Comparison of ENCODE assay signal across 1 cellular context in the genomic region with DNA sequence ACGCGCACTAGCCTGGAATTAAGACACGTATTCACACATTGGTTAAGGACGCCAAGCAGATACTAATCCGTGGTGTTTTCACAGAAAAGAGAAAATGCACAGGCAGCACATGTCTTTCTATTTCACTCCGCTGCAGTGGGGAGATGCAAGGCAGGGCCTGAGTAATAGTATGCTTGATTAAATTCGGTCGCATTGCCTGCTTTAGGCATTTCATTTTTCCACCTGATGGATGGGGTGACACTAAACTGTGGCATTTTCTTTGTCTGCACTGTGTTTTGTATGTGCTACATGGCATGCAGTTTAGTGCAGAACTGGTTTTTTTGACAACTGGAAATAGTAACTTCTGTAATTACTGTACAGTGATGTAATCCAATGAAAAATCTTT.
TF ChIP-seq lines count a peak whose summit lies in the region.

No MANE protein-coding gene starts in this region.

TF ChIP-seq in H1, 55 proteins besides CTCF, POLR2A, EP300 and RAD21 (continued from another document):
- TF ChIP-seq, protein P1, sequence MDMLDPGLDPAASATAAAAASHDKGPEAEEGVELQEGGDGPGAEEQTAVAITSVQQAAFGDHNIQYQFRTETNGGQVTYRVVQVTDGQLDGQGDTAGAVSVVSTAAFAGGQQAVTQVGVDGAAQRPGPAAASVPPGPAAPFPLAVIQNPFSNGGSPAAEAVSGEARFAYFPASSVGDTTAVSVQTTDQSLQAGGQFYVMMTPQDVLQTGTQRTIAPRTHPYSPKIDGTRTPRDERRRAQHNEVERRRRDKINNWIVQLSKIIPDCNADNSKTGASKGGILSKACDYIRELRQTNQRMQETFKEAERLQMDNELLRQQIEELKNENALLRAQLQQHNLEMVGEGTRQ (IDR thresholded peaks at IDR 0.05; ENCODE audit: low read length): no peak
- TF ChIP-seq JUND (IDR thresholded peaks at IDR 0.05; ENCODE audit: low read length) (no peak), KDM4A (IDR thresholded peaks at IDR 0.05; ENCODE audit: low read depth, low read length, severe bottlenecking) (no peak), CEBPB (IDR thresholded peaks at IDR 0.05; ENCODE audit: low read depth, low read length) (no peak)
